In genomic region chr7:25186436-25186835, GRCh38 we compare ENCODE assay signal across 19 cellular contexts. TPM values are rescaled to one million over a fixed set of nuclear protein-coding genes. Genes with fewer than 3 reads are reported as not detected.
DNase-seq lines count a peak whose midpoint lies in the region; TF ChIP-seq lines count a peak whose summit lies in the region.
"Had no signal": no experiment of that assay in that cellular context is flagged by ENCODE, and none has a peak within 500 bp of the region (broad histone marks: within the 10 kb centered on the region; RNA-seq: fewer than 3 reads in every experiment).

No MANE protein-coding gene starts in this region.

- H3K36me3 Mint-ChIP-seq in activated CD4-positive, alpha-beta T cell treated with anti-CD3 and anti-CD28 coated beads, Interleukin-2, amount 10 ng/mL, durations not matched to agents 7 days and 5 days (ENCODE audit: low read depth) = no peaks in the 10 kb centered on the region

- no peak overlapping the region for H3K4me3 ChIP-seq in Loucy (ENCODE audit: low read length, poor library complexity, severe bottlenecking)
- H3K4me3 ChIP-seq: A549 had no signal

- H3K9ac ChIP-seq in Loucy (ENCODE audit: low read depth, low read length, poor library complexity, severe bottlenecking) = no peak overlapping the region

- no peaks in the 10 kb centered on the region for H3K79me2 ChIP-seq in Loucy (ENCODE audit: insufficient read depth, low read length)

- H3K27ac ChIP-seq in caudate nucleus (ENCODE audit: low read depth, low read length) = peak overlapping the region; percentile 32
- peak overlapping the region; percentile 8 for H3K27ac ChIP-seq in layer of hippocampus (ENCODE audit: low read depth, low read length)
- H3K27ac ChIP-seq in temporal lobe (ENCODE audit: low read depth, low read length) = peak overlapping the region; percentile 8
- H3K27ac ChIP-seq: A549 had no signal

- POLR2A ChIA-PET in activated CD4-positive, alpha-beta T cell treated with anti-CD3 and anti-CD28 coated beads, Interleukin-2, amount 10 ng/mL, durations not matched to agents 7 days and 5 days (lab: Charles Lee) = no interaction called here

- TF ChIP-seq CTCF in Loucy (conservative IDR thresholded peaks at IDR 0.05; ENCODE audit: low read length) = no peak

- no peaks in the 10 kb centered on the region for H3K27me3 ChIP-seq in Loucy (ENCODE audit: insufficient read depth, low read length, poor library complexity, severe bottlenecking)
- H3K27me3 ChIP-seq in layer of hippocampus (ENCODE audit: control insufficient read depth, insufficient read depth, low read length) = no peaks in the 10 kb centered on the region

- no peaks in the 10 kb centered on the region for H3K36me3 ChIP-seq in Loucy (ENCODE audit: insufficient read depth, low read length)
- H3K36me3 ChIP-seq: BE2C had no signal

- no peaks in the 10 kb centered on the region for H3K9me2 ChIP-seq in Loucy (replicated peaks; ENCODE audit: low read depth, low read length)

- DNase-seq in caudate nucleus (lab: John Stamatoyannopoulos, UW) = peak in 1 of 61 donors; percentile 1
- no peak for DNase-seq in NCI-H69 (lab: John Stamatoyannopoulos, UW)
- no peak for DNase-seq in activated CD4-positive, alpha-beta T cell treated with anti-CD3 and anti-CD28 coated beads, Interleukin-2, amount 10 ng/mL, durations not matched to agents 7 days and 5 days
- DNase-seq in HK-2 (ENCODE audit: unreplicated experiment) = no peak
- DNase-seq: BE2C, Caco-2, DMS 273 treated with DMSO at 0.1 percent for 48 hours, DMS79 treated with DMSO at 0.1 percent for 48 hours, MM.1S, NCI-H1048, NCI-H1417 treated with DMSO at 0.1 percent for 48 hours, NCI-H187, NCI-H2107, NCI-H446 treated with DMSO at 0.1 percent for 48 hours had no signal

- H3F3A ChIP-seq in Loucy (ENCODE audit: low read depth) = no peaks in the 10 kb centered on the region

- H3K4me1 ChIP-seq in Loucy (ENCODE audit: insufficient read depth, low read length, poor library complexity, severe bottlenecking) = no peaks in the 10 kb centered on the region
- H3K4me1 ChIP-seq: A549, BE2C had no signal

- H4K20me1 ChIP-seq in Loucy (ENCODE audit: insufficient read depth, low read length, poor library complexity, severe bottlenecking) = no peaks in the 10 kb centered on the region

- no peak overlapping the region for H3K4me2 ChIP-seq in Loucy (ENCODE audit: low read depth, low read length, poor library complexity, severe bottlenecking)
- H3K4me2 ChIP-seq: A549 had no signal

- H3K27me3 Mint-ChIP-seq in activated CD4-positive, alpha-beta T cell treated with anti-CD3 and anti-CD28 coated beads, Interleukin-2, amount 10 ng/mL, durations not matched to agents 7 days and 5 days = peaks cover 13% of the 10 kb centered on the region

- no peaks in the 10 kb centered on the region for H3K4me1 Mint-ChIP-seq in activated CD4-positive, alpha-beta T cell treated with anti-CD3 and anti-CD28 coated beads, Interleukin-2, amount 10 ng/mL, durations not matched to agents 7 days and 5 days

- 0 out of 2 replicates have a peak overlapping the region, but pooled peaks have one; percentile 40 for H2AFZ ChIP-seq in Loucy (ENCODE audit: low read length)

- no peak overlapping the region for H3K27ac Mint-ChIP-seq in activated CD4-positive, alpha-beta T cell treated with anti-CD3 and anti-CD28 coated beads, Interleukin-2, amount 10 ng/mL, durations not matched to agents 7 days and 5 days

- H3K9me3 Mint-ChIP-seq in activated CD4-positive, alpha-beta T cell treated with anti-CD3 and anti-CD28 coated beads, Interleukin-2, amount 10 ng/mL, durations not matched to agents 7 days and 5 days = no peaks in the 10 kb centered on the region

- CTCF ChIA-PET in activated CD4-positive, alpha-beta T cell treated with anti-CD3 and anti-CD28 coated beads, Interleukin-2, amount 10 ng/mL, durations not matched to agents 7 days and 5 days (lab: Charles Lee) = no interaction called here

- H3K4me3 Mint-ChIP-seq in activated CD4-positive, alpha-beta T cell treated with anti-CD3 and anti-CD28 coated beads, Interleukin-2, amount 10 ng/mL, durations not matched to agents 7 days and 5 days = no peak overlapping the region

- H3K9me3 ChIP-seq in Loucy (ENCODE audit: insufficient read depth, low read depth, low read length) = no peaks in the 10 kb centered on the region
- H3K9me3 ChIP-seq: A549, BE2C, Caco-2 had no signal

RNA-seq across cellular contexts. Expression of gene NPVF, which starts 41.9 kb away (rescaled TPM):
- total RNA-seq in temporal lobe = not detected
- not detected for total RNA-seq in activated CD4-positive, alpha-beta T cell treated with anti-CD3 and anti-CD28 coated beads, Interleukin-2, amount 10 ng/mL, durations not matched to agents 7 days and 5 days
- total RNA-seq: Caco-2, LHCN-M2 had no signal
